ENCODE assay signal across 13 cellular contexts in genomic region chr18:63301458-63301857, GRCh38. TPM values are rescaled to one million over a fixed set of nuclear protein-coding genes. Genes with fewer than 3 reads are reported as not detected.
DNase-seq lines count a peak whose midpoint lies in the region; ATAC-seq and TF ChIP-seq lines count a peak whose summit lies in the region.
"Had no signal": no experiment of that assay in that cellular context is flagged by ENCODE, and none has a peak within 500 bp of the region (broad histone marks: within the 10 kb centered on the region; RNA-seq: fewer than 3 reads in every experiment).

No MANE protein-coding gene starts in this region.

- no peak for ATAC-seq in naive thymus-derived CD8-positive, alpha-beta T cell
- ATAC-seq in GM21786 (IDR thresholded peaks at IDR 0.05; ENCODE audit: unreplicated experiment): no peak
- ATAC-seq in GM18870 (IDR thresholded peaks at IDR 0.05; ENCODE audit: unreplicated experiment): no peak
- ATAC-seq: foreskin keratinocyte had no signal

- peaks cover 74% of the 10 kb centered on the region for H3K36me3 Mint-ChIP-seq in activated naive CD8-positive, alpha-beta T cell treated with anti-CD3 and anti-CD28 coated beads for 36 hours
- peaks cover 0 to 61% (median 15%) of the 10 kb centered on the region in 3 donors for H3K36me3 Mint-ChIP-seq in naive thymus-derived CD8-positive, alpha-beta T cell

- no peaks in the 10 kb centered on the region for H3K27me3 ChIP-seq in vagina
- H3K27me3 ChIP-seq: BLaER1, foreskin keratinocyte had no signal

- H3K4me1 Mint-ChIP-seq in activated naive CD8-positive, alpha-beta T cell treated with anti-CD3 and anti-CD28 coated beads for 36 hours: peaks cover 80% of the 10 kb centered on the region
- peaks cover 43 to 85% (median 81%) of the 10 kb centered on the region in 4 donors for H3K4me1 Mint-ChIP-seq in naive thymus-derived CD8-positive, alpha-beta T cell

- peak; percentile 46 for DNase-seq in stimulated activated CD4-positive, alpha-beta T cell treated with anti-CD3 and anti-CD28 coated beads, Interleukin-1b, Interleukin-23, amount 100 ng/mL, for 48 hours
- DNase-seq in stimulated activated CD4-positive, alpha-beta T cell treated with anti-CD3 and anti-CD28 coated beads, Interleukin-2, amount 100 ng/mL, for 24 hours: no peak
- no peak for DNase-seq in activated naive CD8-positive, alpha-beta T cell treated with anti-CD3 and anti-CD28 coated beads for 36 hours
- no peak for DNase-seq in naive thymus-derived CD8-positive, alpha-beta T cell
- no peak for DNase-seq in vagina (ENCODE audit: extremely low spot score in 2 of 2)
- no peak for DNase-seq in substantia nigra (lab: John Stamatoyannopoulos, UW)
- DNase-seq: foreskin keratinocyte, H7, Kasumi-1, NCI-H69 had no signal

- peak overlapping the region; percentile 45 for H3K27ac ChIP-seq in vagina
- no peak overlapping the region for H3K27ac ChIP-seq in substantia nigra (ENCODE audit: low read depth, low read length, poor library complexity, severe bottlenecking)
- H3K27ac ChIP-seq: BLaER1, foreskin keratinocyte had no signal

- no peaks in the 10 kb centered on the region for H3K36me3 ChIP-seq in vagina

- no peaks in the 10 kb centered on the region for H3K27me3 Mint-ChIP-seq in activated naive CD8-positive, alpha-beta T cell treated with anti-CD3 and anti-CD28 coated beads for 36 hours
- H3K27me3 Mint-ChIP-seq in naive thymus-derived CD8-positive, alpha-beta T cell: no peaks in the 10 kb centered on the region

- peaks cover 55% of the 10 kb centered on the region for H3K4me1 ChIP-seq in vagina
- H3K4me1 ChIP-seq: foreskin keratinocyte had no signal

- H3K9me3 Mint-ChIP-seq in activated naive CD8-positive, alpha-beta T cell treated with anti-CD3 and anti-CD28 coated beads for 36 hours: no peaks in the 10 kb centered on the region
- H3K9me3 Mint-ChIP-seq in naive thymus-derived CD8-positive, alpha-beta T cell: no peaks in the 10 kb centered on the region

- TF ChIP-seq CTCF in vagina (IDR thresholded peaks at IDR 0.05): no peak

- H3K4me3 ChIP-seq in vagina: no peak overlapping the region
- H3K4me3 ChIP-seq: BLaER1 had no signal

- TF ChIP-seq POLR2A in vagina (IDR thresholded peaks at IDR 0.05): no peak

- peak overlapping the region; percentile 96 for H3K27ac Mint-ChIP-seq in activated naive CD8-positive, alpha-beta T cell treated with anti-CD3 and anti-CD28 coated beads for 36 hours
- peak overlapping the region in 9 of 10 donors; percentile 24 to 96 (median 79) for H3K27ac Mint-ChIP-seq in naive thymus-derived CD8-positive, alpha-beta T cell

- intact Hi-C loops in vagina (cut with DNase I): no loop called here

- no peaks in the 10 kb centered on the region for H3K9me3 ChIP-seq in vagina

- POLR2A ChIA-PET in naive thymus-derived CD8-positive, alpha-beta T cell (lab: Charles Lee): interaction anchor here (1.7 to 5.5 kb wide), 3 partner anchors 11 to 33 kb away, joined by 4 to 42 read pairs (median 28); partner anchors contain the start of gene BCL2

- peak overlapping the region; percentile 26 for H3K4me3 Mint-ChIP-seq in activated naive CD8-positive, alpha-beta T cell treated with anti-CD3 and anti-CD28 coated beads for 36 hours
- peak overlapping the region in 9 of 10 donors; percentile 13 to 65 (median 31) for H3K4me3 Mint-ChIP-seq in naive thymus-derived CD8-positive, alpha-beta T cell

RNA-seq across cellular contexts. Expression of gene BCL2, which starts 18.1 kb away (rescaled TPM):
- 10 to 100 TPM; 62.8 to 67.3 TPM for total RNA-seq in activated naive CD8-positive, alpha-beta T cell treated with anti-CD3 and anti-CD28 coated beads for 36 hours
- 10 to 100 TPM; 32.9 to 33.1 TPM for total RNA-seq in naive thymus-derived CD8-positive, alpha-beta T cell
- polyA plus RNA-seq in naive thymus-derived CD8-positive, alpha-beta T cell: 10 to 100 TPM; 24.3 to 40.2 (median 31.3) TPM
- total RNA-seq in vagina: 18.7 TPM
